In the genomic region with DNA sequence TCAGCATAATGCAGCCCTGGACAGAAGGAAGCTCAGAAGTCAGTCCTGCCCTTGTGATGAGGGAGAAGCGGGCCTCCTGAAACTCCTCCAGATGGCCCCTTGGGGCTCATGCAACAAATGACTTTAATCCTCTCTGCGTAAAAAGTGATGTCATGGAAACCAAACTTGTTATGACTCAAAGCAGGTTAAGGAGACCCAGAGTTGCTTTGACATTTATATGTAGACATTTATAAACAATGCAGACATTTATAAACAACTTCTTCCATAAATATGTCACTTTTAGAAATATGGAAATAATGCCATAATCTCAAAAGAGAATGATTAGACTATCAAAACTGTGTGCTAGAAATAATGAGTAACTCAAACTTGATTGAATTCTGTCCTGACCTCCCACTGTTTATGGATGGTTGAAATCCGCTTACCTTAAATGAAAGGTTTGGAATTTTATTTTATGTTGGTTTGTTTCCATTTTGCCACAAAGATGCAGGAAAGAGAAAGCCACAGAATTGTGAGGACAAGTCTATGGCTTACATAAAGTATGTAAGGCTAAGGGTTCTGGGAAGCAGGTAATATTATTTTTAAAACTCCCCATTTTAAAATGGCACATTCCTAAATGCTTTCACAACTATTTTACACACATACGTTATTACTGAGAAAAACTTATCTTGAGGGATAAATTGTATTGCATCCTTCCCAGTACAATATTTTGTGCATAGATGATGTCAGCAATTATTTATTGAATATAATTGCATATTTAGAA, we compare ENCODE assay signal across 1 cellular context.
TF ChIP-seq lines count a peak whose summit lies in the region.

No MANE protein-coding gene starts in this region.

TF ChIP-seq in HEK293, 187 proteins besides CTCF, POLR2A, EP300 and RAD21 (continued from another document and continues in another):
- TF ChIP-seq, protein P1, sequence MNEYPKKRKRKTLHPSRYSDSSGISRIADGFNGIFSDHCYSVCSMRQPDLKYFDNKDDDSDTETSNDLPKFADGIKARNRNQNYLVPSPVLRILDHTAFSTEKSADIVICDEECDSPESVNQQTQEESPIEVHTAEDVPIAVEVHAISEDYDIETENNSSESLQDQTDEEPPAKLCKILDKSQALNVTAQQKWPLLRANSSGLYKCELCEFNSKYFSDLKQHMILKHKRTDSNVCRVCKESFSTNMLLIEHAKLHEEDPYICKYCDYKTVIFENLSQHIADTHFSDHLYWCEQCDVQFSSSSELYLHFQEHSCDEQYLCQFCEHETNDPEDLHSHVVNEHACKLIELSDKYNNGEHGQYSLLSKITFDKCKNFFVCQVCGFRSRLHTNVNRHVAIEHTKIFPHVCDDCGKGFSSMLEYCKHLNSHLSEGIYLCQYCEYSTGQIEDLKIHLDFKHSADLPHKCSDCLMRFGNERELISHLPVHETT (tag by site-specific recombination; IDR thresholded peaks at IDR 0.05), result peak; percentile 93
- TF ChIP-seq, protein P2, sequence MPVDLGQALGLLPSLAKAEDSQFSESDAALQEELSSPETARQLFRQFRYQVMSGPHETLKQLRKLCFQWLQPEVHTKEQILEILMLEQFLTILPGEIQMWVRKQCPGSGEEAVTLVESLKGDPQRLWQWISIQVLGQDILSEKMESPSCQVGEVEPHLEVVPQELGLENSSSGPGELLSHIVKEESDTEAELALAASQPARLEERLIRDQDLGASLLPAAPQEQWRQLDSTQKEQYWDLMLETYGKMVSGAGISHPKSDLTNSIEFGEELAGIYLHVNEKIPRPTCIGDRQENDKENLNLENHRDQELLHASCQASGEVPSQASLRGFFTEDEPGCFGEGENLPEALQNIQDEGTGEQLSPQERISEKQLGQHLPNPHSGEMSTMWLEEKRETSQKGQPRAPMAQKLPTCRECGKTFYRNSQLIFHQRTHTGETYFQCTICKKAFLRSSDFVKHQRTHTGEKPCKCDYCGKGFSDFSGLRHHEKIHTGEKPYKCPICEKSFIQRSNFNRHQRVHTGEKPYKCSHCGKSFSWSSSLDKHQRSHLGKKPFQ (tag by site-specific recombination; IDR thresholded peaks at IDR 0.05), result 0 out of 2 replicates have a peak, but pooled peaks have one; percentile 24
- TF ChIP-seq SETDB1 (IDR thresholded peaks at IDR 0.05; ENCODE audit: insufficient read length, low read length) (no peak), ZFP3 (tag by site-specific recombination; IDR thresholded peaks at IDR 0.05; ENCODE audit: low read depth) (no peak), ZNF626 (tag by site-specific recombination; IDR thresholded peaks at IDR 0.05) (no peak), ZNF596 (tag by site-specific recombination; IDR thresholded peaks at IDR 0.05) (no peak), SCRT1 (tag by site-specific recombination; IDR thresholded peaks at IDR 0.05; ENCODE audit: borderline replicate concordance) (no peak), IKZF3 (tag by site-specific recombination; IDR thresholded peaks at IDR 0.05) (peak; percentile 44; the same call in 1 of the 2 replicates), ZNF426 (tag by site-specific recombination; IDR thresholded peaks at IDR 0.05) (no peak), ZNF433 (tag by site-specific recombination; IDR thresholded peaks at IDR 0.05; ENCODE audit: low read depth) (no peak), HOXD13 (CRISPR knock-in tag; IDR thresholded peaks at IDR 0.05; ENCODE audit: borderline replicate concordance) (no peak), GLIS1 (tag by site-specific recombination; IDR thresholded peaks at IDR 0.05) (peak; percentile 70), KLF16 (tag by site-specific recombination; IDR thresholded peaks at IDR 0.05) (no peak), ZNF624 (tag by site-specific recombination; IDR thresholded peaks at IDR 0.05) (no peak), ZNF670 (tag by site-specific recombination; IDR thresholded peaks at IDR 0.05; ENCODE audit: low read depth) (no peak), ZSCAN30 (tag by site-specific recombination; IDR thresholded peaks at IDR 0.05) (peak; percentile 62; the same call in 1 of the 2 replicates), ZNF677 (tag by site-specific recombination; IDR thresholded peaks at IDR 0.05) (no peak), HOXC10 (CRISPR knock-in tag; IDR thresholded peaks at IDR 0.05) (no peak)
- TF ChIP-seq, protein P3, sequence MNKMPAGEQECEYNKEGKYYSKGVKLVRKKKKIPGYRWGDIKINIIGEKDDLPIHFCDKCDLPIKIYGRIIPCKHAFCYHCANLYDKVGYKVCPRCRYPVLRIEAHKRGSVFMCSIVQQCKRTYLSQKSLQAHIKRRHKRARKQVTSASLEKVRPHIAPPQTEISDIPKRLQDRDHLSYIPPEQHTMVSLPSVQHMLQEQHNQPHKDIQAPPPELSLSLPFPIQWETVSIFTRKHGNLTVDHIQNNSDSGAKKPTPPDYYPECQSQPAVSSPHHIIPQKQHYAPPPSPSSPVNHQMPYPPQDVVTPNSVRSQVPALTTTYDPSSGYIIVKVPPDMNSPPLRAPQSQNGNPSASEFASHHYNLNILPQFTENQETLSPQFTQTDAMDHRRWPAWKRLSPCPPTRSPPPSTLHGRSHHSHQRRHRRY (tag by site-specific recombination; IDR thresholded peaks at IDR 0.05), result no peak
- TF ChIP-seq, protein P4, sequence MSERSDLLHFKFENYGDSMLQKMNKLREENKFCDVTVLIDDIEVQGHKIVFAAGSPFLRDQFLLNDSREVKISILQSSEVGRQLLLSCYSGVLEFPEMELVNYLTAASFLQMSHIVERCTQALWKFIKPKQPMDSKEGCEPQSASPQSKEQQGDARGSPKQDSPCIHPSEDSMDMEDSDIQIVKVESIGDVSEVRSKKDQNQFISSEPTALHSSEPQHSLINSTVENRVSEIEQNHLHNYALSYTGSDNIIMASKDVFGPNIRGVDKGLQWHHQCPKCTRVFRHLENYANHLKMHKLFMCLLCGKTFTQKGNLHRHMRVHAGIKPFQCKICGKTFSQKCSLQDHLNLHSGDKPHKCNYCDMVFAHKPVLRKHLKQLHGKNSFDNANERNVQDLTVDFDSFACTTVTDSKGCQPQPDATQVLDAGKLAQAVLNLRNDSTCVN (tag by site-specific recombination; optimal IDR thresholded peaks at IDR 0.05), result no peak
- TF ChIP-seq, protein P5, sequence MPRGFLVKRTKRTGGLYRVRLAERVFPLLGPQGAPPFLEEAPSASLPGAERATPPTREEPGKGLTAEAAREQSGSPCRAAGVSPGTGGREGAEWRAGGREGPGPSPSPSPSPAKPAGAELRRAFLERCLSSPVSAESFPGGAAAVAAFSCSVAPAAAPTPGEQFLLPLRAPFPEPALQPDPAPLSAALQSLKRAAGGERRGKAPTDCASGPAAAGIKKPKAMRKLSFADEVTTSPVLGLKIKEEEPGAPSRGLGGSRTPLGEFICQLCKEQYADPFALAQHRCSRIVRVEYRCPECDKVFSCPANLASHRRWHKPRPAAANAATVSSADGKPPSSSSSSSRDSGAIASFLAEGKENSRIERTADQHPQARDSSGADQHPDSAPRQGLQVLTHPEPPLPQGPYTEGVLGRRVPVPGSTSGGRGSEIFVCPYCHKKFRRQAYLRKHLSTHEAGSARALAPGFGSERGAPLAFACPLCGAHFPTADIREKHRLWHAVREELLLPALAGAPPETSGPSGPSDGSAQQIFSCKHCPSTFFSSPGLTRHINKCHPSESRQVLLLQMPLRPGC (tag by site-specific recombination; IDR thresholded peaks at IDR 0.05), result peak; percentile 96
- TF ChIP-seq, protein P6, sequence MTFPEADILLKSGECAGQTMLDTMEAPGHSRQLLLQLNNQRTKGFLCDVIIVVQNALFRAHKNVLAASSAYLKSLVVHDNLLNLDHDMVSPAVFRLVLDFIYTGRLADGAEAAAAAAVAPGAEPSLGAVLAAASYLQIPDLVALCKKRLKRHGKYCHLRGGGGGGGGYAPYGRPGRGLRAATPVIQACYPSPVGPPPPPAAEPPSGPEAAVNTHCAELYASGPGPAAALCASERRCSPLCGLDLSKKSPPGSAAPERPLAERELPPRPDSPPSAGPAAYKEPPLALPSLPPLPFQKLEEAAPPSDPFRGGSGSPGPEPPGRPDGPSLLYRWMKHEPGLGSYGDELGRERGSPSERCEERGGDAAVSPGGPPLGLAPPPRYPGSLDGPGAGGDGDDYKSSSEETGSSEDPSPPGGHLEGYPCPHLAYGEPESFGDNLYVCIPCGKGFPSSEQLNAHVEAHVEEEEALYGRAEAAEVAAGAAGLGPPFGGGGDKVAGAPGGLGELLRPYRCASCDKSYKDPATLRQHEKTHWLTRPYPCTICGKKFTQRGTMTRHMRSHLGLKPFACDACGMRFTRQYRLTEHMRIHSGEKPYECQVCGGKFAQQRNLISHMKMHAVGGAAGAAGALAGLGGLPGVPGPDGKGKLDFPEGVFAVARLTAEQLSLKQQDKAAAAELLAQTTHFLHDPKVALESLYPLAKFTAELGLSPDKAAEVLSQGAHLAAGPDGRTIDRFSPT (tag by site-specific recombination; IDR thresholded peaks at IDR 0.05), result peak; percentile 84
- TF ChIP-seq, protein P7, sequence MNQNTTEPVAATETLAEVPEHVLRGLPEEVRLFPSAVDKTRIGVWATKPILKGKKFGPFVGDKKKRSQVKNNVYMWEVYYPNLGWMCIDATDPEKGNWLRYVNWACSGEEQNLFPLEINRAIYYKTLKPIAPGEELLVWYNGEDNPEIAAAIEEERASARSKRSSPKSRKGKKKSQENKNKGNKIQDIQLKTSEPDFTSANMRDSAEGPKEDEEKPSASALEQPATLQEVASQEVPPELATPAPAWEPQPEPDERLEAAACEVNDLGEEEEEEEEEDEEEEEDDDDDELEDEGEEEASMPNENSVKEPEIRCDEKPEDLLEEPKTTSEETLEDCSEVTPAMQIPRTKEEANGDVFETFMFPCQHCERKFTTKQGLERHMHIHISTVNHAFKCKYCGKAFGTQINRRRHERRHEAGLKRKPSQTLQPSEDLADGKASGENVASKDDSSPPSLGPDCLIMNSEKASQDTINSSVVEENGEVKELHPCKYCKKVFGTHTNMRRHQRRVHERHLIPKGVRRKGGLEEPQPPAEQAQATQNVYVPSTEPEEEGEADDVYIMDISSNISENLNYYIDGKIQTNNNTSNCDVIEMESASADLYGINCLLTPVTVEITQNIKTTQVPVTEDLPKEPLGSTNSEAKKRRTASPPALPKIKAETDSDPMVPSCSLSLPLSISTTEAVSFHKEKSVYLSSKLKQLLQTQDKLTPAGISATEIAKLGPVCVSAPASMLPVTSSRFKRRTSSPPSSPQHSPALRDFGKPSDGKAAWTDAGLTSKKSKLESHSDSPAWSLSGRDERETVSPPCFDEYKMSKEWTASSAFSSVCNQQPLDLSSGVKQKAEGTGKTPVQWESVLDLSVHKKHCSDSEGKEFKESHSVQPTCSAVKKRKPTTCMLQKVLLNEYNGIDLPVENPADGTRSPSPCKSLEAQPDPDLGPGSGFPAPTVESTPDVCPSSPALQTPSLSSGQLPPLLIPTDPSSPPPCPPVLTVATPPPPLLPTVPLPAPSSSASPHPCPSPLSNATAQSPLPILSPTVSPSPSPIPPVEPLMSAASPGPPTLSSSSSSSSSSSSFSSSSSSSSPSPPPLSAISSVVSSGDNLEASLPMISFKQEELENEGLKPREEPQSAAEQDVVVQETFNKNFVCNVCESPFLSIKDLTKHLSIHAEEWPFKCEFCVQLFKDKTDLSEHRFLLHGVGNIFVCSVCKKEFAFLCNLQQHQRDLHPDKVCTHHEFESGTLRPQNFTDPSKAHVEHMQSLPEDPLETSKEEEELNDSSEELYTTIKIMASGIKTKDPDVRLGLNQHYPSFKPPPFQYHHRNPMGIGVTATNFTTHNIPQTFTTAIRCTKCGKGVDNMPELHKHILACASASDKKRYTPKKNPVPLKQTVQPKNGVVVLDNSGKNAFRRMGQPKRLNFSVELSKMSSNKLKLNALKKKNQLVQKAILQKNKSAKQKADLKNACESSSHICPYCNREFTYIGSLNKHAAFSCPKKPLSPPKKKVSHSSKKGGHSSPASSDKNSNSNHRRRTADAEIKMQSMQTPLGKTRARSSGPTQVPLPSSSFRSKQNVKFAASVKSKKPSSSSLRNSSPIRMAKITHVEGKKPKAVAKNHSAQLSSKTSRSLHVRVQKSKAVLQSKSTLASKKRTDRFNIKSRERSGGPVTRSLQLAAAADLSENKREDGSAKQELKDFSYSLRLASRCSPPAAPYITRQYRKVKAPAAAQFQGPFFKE (tag by site-specific recombination; IDR thresholded peaks at IDR 0.05; ENCODE audit: borderline replicate concordance), result no peak
- TF ChIP-seq, protein P8, sequence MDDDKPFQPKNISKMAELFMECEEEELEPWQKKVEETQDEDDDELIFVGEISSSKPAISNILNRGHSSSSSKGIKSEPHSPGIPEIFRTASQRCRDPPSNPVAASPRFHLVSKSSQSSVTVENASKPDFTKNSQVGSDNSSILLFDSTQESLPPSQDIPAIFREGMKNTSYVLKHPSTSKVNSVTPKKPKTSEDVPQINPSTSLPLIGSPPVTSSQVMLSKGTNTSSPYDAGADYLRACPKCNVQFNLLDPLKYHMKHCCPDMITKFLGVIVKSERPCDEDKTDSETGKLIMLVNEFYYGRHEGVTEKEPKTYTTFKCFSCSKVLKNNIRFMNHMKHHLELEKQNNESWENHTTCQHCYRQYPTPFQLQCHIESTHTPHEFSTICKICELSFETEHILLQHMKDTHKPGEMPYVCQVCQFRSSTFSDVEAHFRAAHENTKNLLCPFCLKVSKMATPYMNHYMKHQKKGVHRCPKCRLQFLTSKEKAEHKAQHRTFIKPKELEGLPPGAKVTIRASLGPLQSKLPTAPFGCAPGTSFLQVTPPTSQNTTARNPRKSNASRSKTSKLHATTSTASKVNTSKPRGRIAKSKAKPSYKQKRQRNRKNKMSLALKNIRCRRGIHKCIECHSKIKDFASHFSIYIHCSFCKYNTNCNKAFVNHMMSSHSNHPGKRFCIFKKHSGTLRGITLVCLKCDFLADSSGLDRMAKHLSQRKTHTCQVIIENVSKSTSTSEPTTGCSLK (tag by site-specific recombination; IDR thresholded peaks at IDR 0.05), result no peak
- TF ChIP-seq, protein P9, sequence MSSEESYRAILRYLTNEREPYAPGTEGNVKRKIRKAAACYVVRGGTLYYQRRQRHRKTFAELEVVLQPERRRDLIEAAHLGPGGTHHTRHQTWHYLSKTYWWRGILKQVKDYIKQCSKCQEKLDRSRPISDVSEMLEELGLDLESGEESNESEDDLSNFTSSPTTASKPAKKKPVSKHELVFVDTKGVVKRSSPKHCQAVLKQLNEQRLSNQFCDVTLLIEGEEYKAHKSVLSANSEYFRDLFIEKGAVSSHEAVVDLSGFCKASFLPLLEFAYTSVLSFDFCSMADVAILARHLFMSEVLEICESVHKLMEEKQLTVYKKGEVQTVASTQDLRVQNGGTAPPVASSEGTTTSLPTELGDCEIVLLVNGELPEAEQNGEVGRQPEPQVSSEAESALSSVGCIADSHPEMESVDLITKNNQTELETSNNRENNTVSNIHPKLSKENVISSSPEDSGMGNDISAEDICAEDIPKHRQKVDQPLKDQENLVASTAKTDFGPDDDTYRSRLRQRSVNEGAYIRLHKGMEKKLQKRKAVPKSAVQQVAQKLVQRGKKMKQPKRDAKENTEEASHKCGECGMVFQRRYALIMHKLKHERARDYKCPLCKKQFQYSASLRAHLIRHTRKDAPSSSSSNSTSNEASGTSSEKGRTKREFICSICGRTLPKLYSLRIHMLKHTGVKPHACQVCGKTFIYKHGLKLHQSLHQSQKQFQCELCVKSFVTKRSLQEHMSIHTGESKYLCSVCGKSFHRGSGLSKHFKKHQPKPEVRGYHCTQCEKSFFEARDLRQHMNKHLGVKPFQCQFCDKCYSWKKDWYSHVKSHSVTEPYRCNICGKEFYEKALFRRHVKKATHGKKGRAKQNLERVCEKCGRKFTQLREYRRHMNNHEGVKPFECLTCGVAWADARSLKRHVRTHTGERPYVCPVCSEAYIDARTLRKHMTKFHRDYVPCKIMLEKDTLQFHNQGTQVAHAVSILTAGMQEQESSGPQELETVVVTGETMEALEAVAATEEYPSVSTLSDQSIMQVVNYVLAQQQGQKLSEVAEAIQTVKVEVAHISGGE (tag by site-specific recombination; conservative IDR thresholded peaks at IDR 0.05; ENCODE audit: low read depth), result no peak
